ENCODE assay signal across 2 cellular contexts in the genomic region with DNA sequence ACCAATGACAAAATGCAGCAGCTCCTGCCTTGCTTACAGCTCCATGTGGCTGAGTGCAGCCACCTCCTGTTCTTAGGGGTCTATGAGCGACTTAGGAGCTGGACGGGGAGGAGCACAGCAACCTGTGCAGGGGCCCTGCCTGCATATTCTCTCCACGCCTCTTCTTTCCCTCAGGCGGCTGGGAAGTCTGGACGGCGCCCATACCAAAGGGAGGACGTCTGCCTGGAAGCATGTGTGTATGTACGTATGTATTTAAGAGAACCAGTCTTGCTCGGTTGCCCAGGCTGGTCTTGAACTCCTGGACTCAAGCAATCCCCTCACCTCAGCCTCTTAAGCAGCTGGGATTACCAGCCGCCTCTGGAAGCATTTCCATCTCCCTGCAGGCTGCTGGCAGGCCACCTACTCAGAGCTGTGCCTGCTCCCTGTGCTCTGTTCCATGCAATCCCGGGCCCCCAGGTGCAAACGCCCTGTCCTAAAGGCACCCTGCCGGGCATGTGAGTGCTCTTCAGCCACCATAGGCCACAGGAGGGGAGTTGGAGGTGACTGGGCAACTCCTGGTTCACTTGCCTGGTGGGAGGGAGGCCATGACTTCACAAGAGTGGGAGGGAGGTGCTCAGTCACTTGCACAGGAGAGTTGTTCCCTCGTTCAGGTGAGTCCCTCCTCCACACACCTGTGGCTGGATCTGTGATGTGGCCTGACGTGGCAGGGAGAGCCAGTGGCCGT.
TF ChIP-seq lines count a peak whose summit lies in the region.

No MANE protein-coding gene starts in this region.

TF ChIP-seq in SK-N-SH, 30 proteins besides CTCF, POLR2A, EP300 and RAD21 (continued from another document):
- TF ChIP-seq, protein P1, sequence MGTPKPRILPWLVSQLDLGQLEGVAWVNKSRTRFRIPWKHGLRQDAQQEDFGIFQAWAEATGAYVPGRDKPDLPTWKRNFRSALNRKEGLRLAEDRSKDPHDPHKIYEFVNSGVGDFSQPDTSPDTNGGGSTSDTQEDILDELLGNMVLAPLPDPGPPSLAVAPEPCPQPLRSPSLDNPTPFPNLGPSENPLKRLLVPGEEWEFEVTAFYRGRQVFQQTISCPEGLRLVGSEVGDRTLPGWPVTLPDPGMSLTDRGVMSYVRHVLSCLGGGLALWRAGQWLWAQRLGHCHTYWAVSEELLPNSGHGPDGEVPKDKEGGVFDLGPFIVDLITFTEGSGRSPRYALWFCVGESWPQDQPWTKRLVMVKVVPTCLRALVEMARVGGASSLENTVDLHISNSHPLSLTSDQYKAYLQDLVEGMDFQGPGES (IDR thresholded peaks at IDR 0.05; ENCODE audit: low read depth, low read length) = no peak
- TF ChIP-seq EZH2phosphoT487 (IDR thresholded peaks at IDR 0.05; ENCODE audit: borderline replicate concordance, low read depth) (no peak), NFIC (IDR thresholded peaks at IDR 0.05; ENCODE audit: borderline replicate concordance) (no peak), TAF1 (IDR thresholded peaks at IDR 0.05; ENCODE audit: borderline replicate concordance, low read depth, low read length) (no peak), FOXJ3 (CRISPR knock-in tag; IDR thresholded peaks at IDR 0.05) (no peak), CHD2 (IDR thresholded peaks at IDR 0.05; ENCODE audit: low read length, partially characterized antibody) (no peak), POLR2AphosphoS5 (IDR thresholded peaks at IDR 0.05; ENCODE audit: low read depth, low read length) (no peak), FOSL2 (IDR thresholded peaks at IDR 0.05; ENCODE audit: borderline replicate concordance, low read depth) (no peak), MXI1 (IDR thresholded peaks at IDR 0.05; ENCODE audit: low read depth, low read length) (no peak), JUND (IDR thresholded peaks at IDR 0.05) (no peak), YY1 (IDR thresholded peaks at IDR 0.05; ENCODE audit: low read depth) (no peak), PBX3 (IDR thresholded peaks at IDR 0.05) (no peak), FOXM1 (IDR thresholded peaks at IDR 0.05; ENCODE audit: low read depth) (no peak), RCOR1 (IDR thresholded peaks at IDR 0.05; ENCODE audit: low read length) (no peak), SIN3A (IDR thresholded peaks at IDR 0.05; ENCODE audit: borderline replicate concordance, low read depth, low read length) (no peak)
- TF ChIP-seq, protein P2, sequence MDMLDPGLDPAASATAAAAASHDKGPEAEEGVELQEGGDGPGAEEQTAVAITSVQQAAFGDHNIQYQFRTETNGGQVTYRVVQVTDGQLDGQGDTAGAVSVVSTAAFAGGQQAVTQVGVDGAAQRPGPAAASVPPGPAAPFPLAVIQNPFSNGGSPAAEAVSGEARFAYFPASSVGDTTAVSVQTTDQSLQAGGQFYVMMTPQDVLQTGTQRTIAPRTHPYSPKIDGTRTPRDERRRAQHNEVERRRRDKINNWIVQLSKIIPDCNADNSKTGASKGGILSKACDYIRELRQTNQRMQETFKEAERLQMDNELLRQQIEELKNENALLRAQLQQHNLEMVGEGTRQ (IDR thresholded peaks at IDR 0.05; ENCODE audit: borderline replicate concordance, low read depth, low read length) = no peak

TF ChIP-seq in SK-N-SH treated with all-trans-retinoic acid at 6 μM for 48 hours, 23 proteins besides CTCF, POLR2A, EP300 and RAD21 (continued from another document):
- no peak for TF ChIP-seq CSRNP3 (CRISPR knock-in tag; IDR thresholded peaks at IDR 0.05)
- TF ChIP-seq, protein P3, sequence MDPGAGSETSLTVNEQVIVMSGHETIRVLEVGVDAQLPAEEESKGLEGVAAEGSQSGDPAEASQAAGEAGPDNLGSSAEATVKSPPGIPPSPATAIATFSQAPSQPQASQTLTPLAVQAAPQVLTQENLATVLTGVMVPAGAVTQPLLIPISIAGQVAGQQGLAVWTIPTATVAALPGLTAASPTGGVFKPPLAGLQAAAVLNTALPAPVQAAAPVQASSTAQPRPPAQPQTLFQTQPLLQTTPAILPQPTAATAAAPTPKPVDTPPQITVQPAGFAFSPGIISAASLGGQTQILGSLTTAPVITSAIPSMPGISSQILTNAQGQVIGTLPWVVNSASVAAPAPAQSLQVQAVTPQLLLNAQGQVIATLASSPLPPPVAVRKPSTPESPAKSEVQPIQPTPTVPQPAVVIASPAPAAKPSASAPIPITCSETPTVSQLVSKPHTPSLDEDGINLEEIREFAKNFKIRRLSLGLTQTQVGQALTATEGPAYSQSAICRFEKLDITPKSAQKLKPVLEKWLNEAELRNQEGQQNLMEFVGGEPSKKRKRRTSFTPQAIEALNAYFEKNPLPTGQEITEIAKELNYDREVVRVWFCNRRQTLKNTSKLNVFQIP (CRISPR knock-in tag; IDR thresholded peaks at IDR 0.05; ENCODE audit: borderline replicate concordance, low read depth) = no peak
- TF ChIP-seq ZFP3 (CRISPR knock-in tag; IDR thresholded peaks at IDR 0.05) = no peak
- TF ChIP-seq CSDC2 (CRISPR knock-in tag; IDR thresholded peaks at IDR 0.05) = no peak
- no peak for TF ChIP-seq ARNTL (CRISPR knock-in tag; IDR thresholded peaks at IDR 0.05; ENCODE audit: borderline replicate concordance, low read depth)
- no peak for TF ChIP-seq GLIS3 (CRISPR knock-in tag; IDR thresholded peaks at IDR 0.05)
- TF ChIP-seq ZC3H10 (CRISPR knock-in tag; IDR thresholded peaks at IDR 0.05) = no peak
- TF ChIP-seq PPARA (CRISPR knock-in tag; IDR thresholded peaks at IDR 0.05; ENCODE audit: borderline replicate concordance) = no peak
- no peak for TF ChIP-seq RARB (CRISPR knock-in tag; IDR thresholded peaks at IDR 0.05)
- TF ChIP-seq SNAI2 (CRISPR knock-in tag; IDR thresholded peaks at IDR 0.05) = no peak
- no peak for TF ChIP-seq CREB5 (CRISPR knock-in tag; IDR thresholded peaks at IDR 0.05; ENCODE audit: low read depth)
- TF ChIP-seq TSHZ2 (CRISPR knock-in tag; IDR thresholded peaks at IDR 0.05) = no peak
- no peak for TF ChIP-seq TOX (CRISPR knock-in tag; IDR thresholded peaks at IDR 0.05; ENCODE audit: borderline replicate concordance)
- no peak for TF ChIP-seq ISL1 (CRISPR knock-in tag; IDR thresholded peaks at IDR 0.05)
- no peak for TF ChIP-seq BACH2 (CRISPR knock-in tag; IDR thresholded peaks at IDR 0.05; ENCODE audit: borderline replicate concordance)
- no peak for TF ChIP-seq ZNF70 (CRISPR knock-in tag; IDR thresholded peaks at IDR 0.05)
- TF ChIP-seq TCF4 (CRISPR knock-in tag; IDR thresholded peaks at IDR 0.05; ENCODE audit: borderline replicate concordance) = no peak
